8 cellular contexts compared by ENCODE assay signal in genomic region chr12:27525373-27525772, GRCh38.
DNase-seq lines count a peak whose midpoint lies in the region; ATAC-seq and TF ChIP-seq lines count a peak whose summit lies in the region.

No MANE protein-coding gene starts in this region.

- H3K4me3 ChIP-seq in RWPE2 (ENCODE audit: severe bottlenecking) (peak overlapping the region; percentile 57), fibroblast of mammary gland (ENCODE audit: control insufficient read depth, low read depth, low read length) (peak overlapping the region; percentile 75)

- H3K36me3 ChIP-seq in RWPE2 (ENCODE audit: low read depth): no peaks in the 10 kb centered on the region

- H3K4me1 ChIP-seq in RWPE2 (ENCODE audit: insufficient read depth, poor library complexity, severe bottlenecking): peaks cover 4% of the 10 kb centered on the region

- no peak for TF ChIP-seq CTCF in RWPE2 (IDR thresholded peaks at IDR 0.05; ENCODE audit: poor library complexity, severe bottlenecking)
- TF ChIP-seq CTCF in fibroblast of mammary gland (conservative IDR thresholded peaks at IDR 0.05; ENCODE audit: control insufficient read depth, insufficient read depth, low read depth, low read length): no peak
- no peak for TF ChIP-seq CTCF in GM10266 (IDR thresholded peaks at IDR 0.05; ENCODE audit: control insufficient read depth, insufficient read depth, low read depth, missing control alignments)

- DNase-seq in ELR (ENCODE audit: low read depth) (peak; percentile 92), RWPE2 (ENCODE audit: low spot score) (no peak), fibroblast of mammary gland (ENCODE audit: low read depth) (peak; percentile 90), pons (ENCODE audit: low spot score) (peak; percentile 58), GM10266 (ENCODE audit: extremely low spot score) (no peak)

- ATAC-seq in RWPE2 (ENCODE audit: low read depth) (peak; percentile 34; the same call in 1 of the 3 replicates), GM19035 (IDR thresholded peaks at IDR 0.05; ENCODE audit: unreplicated experiment) (no peak), HG03139 (IDR thresholded peaks at IDR 0.05; ENCODE audit: unreplicated experiment) (no peak), GM19324 (IDR thresholded peaks at IDR 0.05; ENCODE audit: low FRiP score, unreplicated experiment) (no peak)

- no peaks in the 10 kb centered on the region for H3K27me3 ChIP-seq in RWPE2 (ENCODE audit: insufficient read depth, poor library complexity, severe bottlenecking)

- no peaks in the 10 kb centered on the region for H3K9me3 ChIP-seq in RWPE2 (ENCODE audit: severe bottlenecking)

- peak overlapping the region; percentile 67 for H3K27ac ChIP-seq in RWPE2 (ENCODE audit: poor library complexity, severe bottlenecking)

Comparison
In these comparisons a context has a peak if more than half of its experiments do, and no peak if none do; other contexts are left out.
1. DNase-seq: peak in ELR (single experiment), fibroblast of mammary gland (single experiment) and pons (single experiment); none in RWPE2 (single experiment) and GM10266 (single experiment).